In genomic region chr11:65013692-65014145, GRCh38 we compare ENCODE assay signal across 8 cellular contexts. TPM values are rescaled to one million over a fixed set of nuclear protein-coding genes. Genes with fewer than 3 reads are reported as not detected.
DNase-seq lines count a peak whose midpoint lies in the region; ATAC-seq, FAIRE-seq and TF ChIP-seq lines count a peak whose summit lies in the region.

No MANE protein-coding gene starts in this region.

- H3K27ac ChIP-seq in pancreas, result peak overlapping the region; percentile 95 to 99 (median 98)
- peak overlapping the region; percentile 95 to 98 (median 97) for H3K27ac ChIP-seq in upper lobe of left lung

- peak overlapping the region; percentile 97 for H3K27ac Mint-ChIP-seq in activated naive CD8-positive, alpha-beta T cell treated with anti-CD3 and anti-CD28 coated beads for 36 hours

- intact Hi-C loops in Right ventricle myocardium superior (cut with DNase I), result loop anchor here (10.0 kb wide), 1 partner anchor 169 kb away; the partner anchor contains the start of gene CDC42BPG
- intact Hi-C loops in pancreas (cut with DNase I), result loop anchor here in 1 of 3 donors (10.0 kb wide), 1 partner anchor 101 kb away; the partner anchor contains the start of genes TM7SF2 and ZNHIT2

- no peak for TF ChIP-seq RAD21 in Ishikawa (IDR thresholded peaks at IDR 0.05; ENCODE audit: low read depth)

- H3K4me1 ChIP-seq in pancreas (peaks cover 0 to 9% (median 0%) of the 10 kb centered on the region in 3 donors), upper lobe of left lung (peaks cover 15 to 27% (median 21%) of the 10 kb centered on the region in 4 donors)

- peaks cover 26% of the 10 kb centered on the region for H3K36me3 Mint-ChIP-seq in activated naive CD8-positive, alpha-beta T cell treated with anti-CD3 and anti-CD28 coated beads for 36 hours

- TF ChIP-seq CTCF in pancreas (IDR thresholded peaks at IDR 0.05) (no peak), upper lobe of left lung (IDR thresholded peaks at IDR 0.05) (peak in 4 of 6 experiments; percentile 71 to 89 (median 89))

- H3K27me3 ChIP-seq in pancreas (no peaks in the 10 kb centered on the region), upper lobe of left lung (no peaks in the 10 kb centered on the region)

- peaks cover 20% of the 10 kb centered on the region for H3K4me1 Mint-ChIP-seq in activated naive CD8-positive, alpha-beta T cell treated with anti-CD3 and anti-CD28 coated beads for 36 hours

- H3K4me3 ChIP-seq in pancreas (peak overlapping the region; percentile 70 to 86 (median 80)), upper lobe of left lung (peak overlapping the region; percentile 56 to 83 (median 68))

- H3K36me3 ChIP-seq in pancreas, result no peaks in the 10 kb centered on the region
- H3K36me3 ChIP-seq in upper lobe of left lung, result peaks cover 0 to 7% (median 5%) of the 10 kb centered on the region in 4 donors

- TF ChIP-seq POLR2A in Raji (IDR thresholded peaks at IDR 0.05; ENCODE audit: insufficient read depth, low read depth, low read length), result peak; percentile 43; the same call in 1 of the 2 replicates
- TF ChIP-seq POLR2A in upper lobe of left lung (IDR thresholded peaks at IDR 0.05), result peak in 3 of 4 donors; percentile 36 to 67 (median 39)

- no peaks in the 10 kb centered on the region for H3K9me3 Mint-ChIP-seq in activated naive CD8-positive, alpha-beta T cell treated with anti-CD3 and anti-CD28 coated beads for 36 hours

- DNase-seq in EL (peak; percentile 92), Right ventricle myocardium superior (peak; percentile 96), pancreas (peak in 5 of 6 donors; percentile 86 to 95 (median 90)), upper lobe of left lung (peak; percentile 92 to 97)
- DNase-seq in activated naive CD8-positive, alpha-beta T cell treated with anti-CD3 and anti-CD28 coated beads for 36 hours, result peak; percentile 92

- H3K9me3 ChIP-seq in pancreas (no peaks in the 10 kb centered on the region), upper lobe of left lung (no peaks in the 10 kb centered on the region)

- TF ChIP-seq EP300 in Ishikawa (IDR thresholded peaks at IDR 0.05; ENCODE audit: borderline replicate concordance) (peak; percentile 6; the same call in 1 of the 2 replicates), upper lobe of left lung (IDR thresholded peaks at IDR 0.05) (no peak)

- ATAC-seq in GM21717 (IDR thresholded peaks at IDR 0.05; ENCODE audit: unreplicated experiment) (peak; percentile 76), Right ventricle myocardium superior (ENCODE audit: poor library complexity) (peak; percentile 97), pancreas (peak; percentile 87 to 94 (median 90)), upper lobe of left lung (ENCODE audit: low FRiP score in 2 of 2) (peak; percentile 89 to 95)

- H3K4me3 Mint-ChIP-seq in activated naive CD8-positive, alpha-beta T cell treated with anti-CD3 and anti-CD28 coated beads for 36 hours, result peak overlapping the region; percentile 85

- 0 to 1% methylated on average over 36 to 37 of the region's 37 CpGs for WGBS in pancreas, 2 donors
- 2% methylated on average over 22 of the region's 37 CpGs; no CpG with 5 or more reads in 1 of the 2 donors for WGBS in upper lobe of left lung, 2 donors

- no peaks in the 10 kb centered on the region for H3K27me3 Mint-ChIP-seq in activated naive CD8-positive, alpha-beta T cell treated with anti-CD3 and anti-CD28 coated beads for 36 hours

- FAIRE-seq in pancreas (lab: Jason Lieb, UNC), result no peak

TF ChIP-seq in Ishikawa, 13 proteins besides CTCF, POLR2A, EP300 and RAD21:
- peak; percentile 95 for TF ChIP-seq ZBTB7A (IDR thresholded peaks at IDR 0.05; ENCODE audit: low read depth)
- TF ChIP-seq TEAD4 (IDR thresholded peaks at IDR 0.05), result peak; percentile 3; the same call in 1 of the 2 replicates
- peak; percentile 55; the same call in 1 of the 2 replicates for TF ChIP-seq TAF1 (IDR thresholded peaks at IDR 0.05; ENCODE audit: low read depth)
- TF ChIP-seq NFIC (IDR thresholded peaks at IDR 0.05), result no peak
- TF ChIP-seq, protein P1, sequence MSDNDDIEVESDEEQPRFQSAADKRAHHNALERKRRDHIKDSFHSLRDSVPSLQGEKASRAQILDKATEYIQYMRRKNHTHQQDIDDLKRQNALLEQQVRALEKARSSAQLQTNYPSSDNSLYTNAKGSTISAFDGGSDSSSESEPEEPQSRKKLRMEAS (IDR thresholded peaks at IDR 0.05), result peak; percentile 89
- TF ChIP-seq YY1 (IDR thresholded peaks at IDR 0.05; ENCODE audit: low read depth), result no peak
- peak; percentile 61; the same call in 1 of the 2 replicates for TF ChIP-seq TCF12 (IDR thresholded peaks at IDR 0.05; ENCODE audit: low read depth)
- TF ChIP-seq USF1 (IDR thresholded peaks at IDR 0.05), result peak; percentile 98

RNA-seq across cellular contexts. Expression of gene ARL2, which starts 0.2 kb away (rescaled TPM):
- 100 to 1,000 TPM; 114 TPM for total RNA-seq in activated naive CD8-positive, alpha-beta T cell treated with anti-CD3 and anti-CD28 coated beads for 36 hours
- total RNA-seq in Right ventricle myocardium superior (126 TPM), pancreas (10 to 100 TPM; 27.8 to 47.0 (median 31.7) TPM), upper lobe of left lung (100 to 1,000 TPM in 1 of 6 donors, 10 to 100 TPM in 5; 41.9 to 113 (median 81.2) TPM)
- 10 to 100 TPM; 60.0 to 79.1 TPM for polyA plus RNA-seq in pancreas

RNA-seq across cellular contexts. Expression of gene SNX15, which starts 13.5 kb away (rescaled TPM):
- 1 to 10 TPM; 7.3 to 9.0 TPM for total RNA-seq in activated naive CD8-positive, alpha-beta T cell treated with anti-CD3 and anti-CD28 coated beads for 36 hours
- total RNA-seq in Right ventricle myocardium superior, result 18.0 TPM
- 10 to 100 TPM in 3 of 6 donors, 1 to 10 TPM in 3; 8.7 to 18.3 (median 9.9) TPM for total RNA-seq in pancreas
- 10 to 100 TPM; 10.5 to 13.8 TPM for polyA plus RNA-seq in pancreas
- 10 to 100 TPM; 14.7 to 32.1 (median 21.2) TPM for total RNA-seq in upper lobe of left lung

RNA-seq across cellular contexts. Expression of gene BATF2, which starts 16.9 kb away (rescaled TPM):
- total RNA-seq in activated naive CD8-positive, alpha-beta T cell treated with anti-CD3 and anti-CD28 coated beads for 36 hours, result under 1 TPM in 1 of 2 experiments, not detected in 1; 0.08 TPM
- total RNA-seq in Right ventricle myocardium superior (2.0 TPM), pancreas (1 to 10 TPM; 5.3 to 6.5 (median 5.7) TPM), upper lobe of left lung (10 to 100 TPM in 1 of 6 donors, 1 to 10 TPM in 5; 1.7 to 36.7 (median 6.0) TPM)
- polyA plus RNA-seq in pancreas, result 1 to 10 TPM; 4.0 to 4.8 TPM

RNA-seq across cellular contexts. Expression of gene SAC3D1, which starts 27.3 kb away (rescaled TPM):
- 10 to 100 TPM; 16.2 to 17.3 TPM for total RNA-seq in activated naive CD8-positive, alpha-beta T cell treated with anti-CD3 and anti-CD28 coated beads for 36 hours
- 7.8 TPM for total RNA-seq in Right ventricle myocardium superior
- 1 to 10 TPM; 3.5 to 5.5 (median 4.4) TPM for total RNA-seq in pancreas
- polyA plus RNA-seq in pancreas, result 1 to 10 TPM; 4.9 to 7.3 TPM
- total RNA-seq in upper lobe of left lung, result 10 to 100 TPM in 5 of 6 donors, 1 to 10 TPM in 1; 9.1 to 18.9 (median 14.5) TPM

RNA-seq across cellular contexts. Expression of gene MAJIN, which starts 41.8 kb away (rescaled TPM):
- total RNA-seq in activated naive CD8-positive, alpha-beta T cell treated with anti-CD3 and anti-CD28 coated beads for 36 hours, result under 1 TPM in 1 of 2 experiments, not detected in 1; 0.14 TPM
- total RNA-seq in Right ventricle myocardium superior (not detected), pancreas (under 1 TPM in 3 of 6 donors, not detected in 3; 0.14 to 0.47 (median 0.26) TPM), upper lobe of left lung (under 1 TPM in 1 of 6 donors, not detected in 5; 0.15 TPM)
- polyA plus RNA-seq in pancreas, result under 1 TPM; 0.19 to 0.27 TPM

Comparison
In these comparisons a context has a peak if more than half of its experiments do, and no peak if none do; other contexts are left out.
1. Peak in every context shown above with its lines: DNase-seq, ATAC-seq, H3K4me3 ChIP-seq and H3K27ac ChIP-seq.
2. CTCF ChIP-seq: peak in upper lobe of left lung (4 of 6); none in pancreas (0 of 4).